Comparison of ENCODE assay signal across 18 cellular contexts in the genomic region with DNA sequence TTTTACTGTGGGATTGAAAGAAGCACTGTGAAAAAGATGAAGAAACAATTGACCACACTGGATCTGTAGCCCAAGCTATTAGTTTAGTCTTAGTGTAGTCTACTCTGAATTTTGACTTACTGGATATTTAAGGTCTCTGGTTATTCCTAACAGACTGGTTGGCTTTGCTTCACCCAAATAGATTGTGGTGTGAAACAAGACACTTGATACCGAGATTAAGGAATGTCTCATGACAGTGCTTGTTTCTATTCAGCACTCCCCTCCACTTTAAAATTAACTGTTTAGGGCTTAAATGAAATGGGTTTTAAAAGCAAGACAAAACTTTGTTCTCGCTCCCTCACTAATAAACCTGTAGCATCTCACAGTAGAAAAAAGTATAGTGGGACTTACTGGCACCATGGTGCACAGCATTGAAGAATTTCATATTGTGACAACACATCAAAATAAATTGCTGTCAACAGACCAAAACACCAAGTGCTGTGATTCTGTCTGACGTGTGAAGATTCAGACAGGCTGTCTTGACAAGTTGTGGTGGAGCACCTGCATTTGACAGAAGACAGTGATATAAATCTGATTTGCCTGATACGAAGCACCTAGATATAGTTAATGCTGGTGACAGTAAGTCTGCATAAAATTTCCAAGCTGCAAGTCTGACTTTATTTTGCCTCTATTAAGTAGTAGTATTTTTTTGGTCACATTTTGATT.
DNase-seq lines count a peak whose midpoint lies in the region; ATAC-seq, FAIRE-seq and TF ChIP-seq lines count a peak whose summit lies in the region.
"Had no signal": no experiment of that assay in that cellular context is flagged by ENCODE, and none has a peak within 500 bp of the region (broad histone marks: within the 10 kb centered on the region; RNA-seq: fewer than 3 reads in every experiment).

No MANE protein-coding gene starts in this region.

- intact Hi-C loops in CD8-positive, alpha-beta T cell (cut with DNase I, micrococcal nuclease): loop anchor here in 1 of 2 experiments (5.0 kb wide), 1 partner anchor 113 kb away; a partner anchor contains a TSS

- H3K79me2 ChIP-seq in keratinocyte (ENCODE audit: control insufficient read depth, insufficient read depth, low read length): peaks cover 19% of the 10 kb centered on the region

- CTCF ChIA-PET in CD8-positive, alpha-beta T cell (lab: Charles Lee): no interaction called here

- no peak overlapping the region for H3K9ac ChIP-seq in adipocyte (ENCODE audit: low read length)
- no peak overlapping the region for H3K9ac ChIP-seq in keratinocyte (ENCODE audit: control insufficient read depth, extremely low read depth, insufficient read depth, low read length)

- FAIRE-seq in keratinocyte (lab: Jason Lieb, UNC) (peak; percentile 39), frontal cortex (lab: Jason Lieb, UNC) (no peak)

- no peaks in the 10 kb centered on the region for H3K9me1 ChIP-seq in keratinocyte (ENCODE audit: control insufficient read depth, extremely low read depth, insufficient read depth, low read length)

- H3K36me3 Mint-ChIP-seq in CD8-positive, alpha-beta T cell: no peaks in the 10 kb centered on the region
- no peaks in the 10 kb centered on the region for H3K36me3 Mint-ChIP-seq in HFFc6 (ENCODE audit: low read depth)

- peaks cover 18% of the 10 kb centered on the region for H3K4me1 ChIP-seq in CD8-positive, alpha-beta T cell (ENCODE audit: insufficient read depth, low read length)
- peaks cover 20% of the 10 kb centered on the region for H3K4me1 ChIP-seq in adipocyte (ENCODE audit: control insufficient read depth, insufficient read depth, low read length)
- H3K4me1 ChIP-seq in keratinocyte (ENCODE audit: control insufficient read depth, extremely low read depth, insufficient read depth, low read length): peaks cover 19% of the 10 kb centered on the region
- H3K4me1 ChIP-seq: prostate gland had no signal

- peak overlapping the region; percentile 25 for H3K27ac Mint-ChIP-seq in CD8-positive, alpha-beta T cell
- peak overlapping the region; percentile 21; the same call in 1 of the 2 replicates for H3K27ac Mint-ChIP-seq in HFFc6
- H3K27ac Mint-ChIP-seq: activated CD4-positive, alpha-beta T cell treated with anti-CD3 and anti-CD28 coated beads, Interleukin-2, amount 10 ng/mL, durations not matched to agents 7 days and 5 days had no signal

- dilution Hi-C loops in keratinocyte (cut with MboI; ENCODE audit: extremely low pct_ligation_motif_present, low sequenced_read_pairs): no loop called here

- H3K9me3 ChIP-seq in CD8-positive, alpha-beta T cell (ENCODE audit: low read length): no peaks in the 10 kb centered on the region
- H3K9me3 ChIP-seq in adipocyte (ENCODE audit: control insufficient read depth, low read length) (no peaks in the 10 kb centered on the region), keratinocyte (ENCODE audit: control insufficient read depth, low read depth, low read length) (no peaks in the 10 kb centered on the region)
- H3K9me3 ChIP-seq: prostate gland had no signal

- no peak overlapping the region for H3K4me3 Mint-ChIP-seq in CD8-positive, alpha-beta T cell
- no peak overlapping the region for H3K4me3 Mint-ChIP-seq in HFFc6
- H3K4me3 Mint-ChIP-seq: activated CD4-positive, alpha-beta T cell treated with anti-CD3 and anti-CD28 coated beads, Interleukin-2, amount 10 ng/mL, durations not matched to agents 7 days and 5 days had no signal

- peaks cover 34% of the 10 kb centered on the region for H3K4me1 Mint-ChIP-seq in CD8-positive, alpha-beta T cell (ENCODE audit: low read depth)
- H3K4me1 Mint-ChIP-seq in HFFc6 (ENCODE audit: low read depth): peaks cover 29% of the 10 kb centered on the region

- no peaks in the 10 kb centered on the region for H4K20me1 ChIP-seq in keratinocyte (ENCODE audit: control insufficient read depth, extremely low read depth, insufficient read depth, low read length)

- peak overlapping the region; percentile 31 for H3K4me2 ChIP-seq in keratinocyte (ENCODE audit: control insufficient read depth, extremely low read depth, insufficient read depth, low read depth, low read length)

- no peak overlapping the region for H3K4me3 ChIP-seq in CD8-positive, alpha-beta T cell (ENCODE audit: low read depth, low read length)
- peak overlapping the region; percentile 1 for H3K4me3 ChIP-seq in adipocyte (ENCODE audit: low read length)
- no peak overlapping the region for H3K4me3 ChIP-seq in keratinocyte (ENCODE audit: control insufficient read depth in 2 of 3, extremely low read depth in 1 of 3, insufficient read depth in 2 of 3, low read depth in 1 of 3, low read length in 3 of 3)
- H3K4me3 ChIP-seq: prostate gland had no signal

- no peak overlapping the region for H2AFZ ChIP-seq in keratinocyte (ENCODE audit: control insufficient read depth, low read length)

- no peaks in the 10 kb centered on the region for H3K27me3 Mint-ChIP-seq in CD8-positive, alpha-beta T cell (ENCODE audit: low read depth)
- peaks cover 2% of the 10 kb centered on the region; the same call in 1 of the 2 replicates for H3K27me3 Mint-ChIP-seq in HFFc6 (ENCODE audit: insufficient read depth)
- H3K27me3 Mint-ChIP-seq: activated CD4-positive, alpha-beta T cell treated with anti-CD3 and anti-CD28 coated beads, Interleukin-2, amount 10 ng/mL, durations not matched to agents 7 days and 5 days had no signal

- H3K27me3 ChIP-seq in CD8-positive, alpha-beta T cell (ENCODE audit: insufficient read depth, low read length): no peaks in the 10 kb centered on the region
- H3K27me3 ChIP-seq in adipocyte (replicated peaks; ENCODE audit: control insufficient read depth, insufficient read depth, low read length) (no peaks in the 10 kb centered on the region), keratinocyte (ENCODE audit: control insufficient read depth, extremely low read depth, insufficient read depth, low read length) (no peaks in the 10 kb centered on the region)
- H3K27me3 ChIP-seq: dorsolateral prefrontal cortex had no signal

- no peaks in the 10 kb centered on the region for H3K36me3 ChIP-seq in CD8-positive, alpha-beta T cell (ENCODE audit: insufficient read depth, low read length)
- H3K36me3 ChIP-seq in adipocyte (ENCODE audit: control insufficient read depth, insufficient read depth, low read length, severe bottlenecking) (no peaks in the 10 kb centered on the region), keratinocyte (ENCODE audit: control insufficient read depth in 2 of 2, extremely low read depth in 1 of 2, insufficient read depth in 2 of 2, low read length in 2 of 2) (no peaks in the 10 kb centered on the region)
- H3K36me3 ChIP-seq: prostate gland had no signal

- no peak for TF ChIP-seq CTCF in CD8-positive, alpha-beta T cell (IDR thresholded peaks at IDR 0.05)
- TF ChIP-seq CTCF in HFFc6 (IDR thresholded peaks at IDR 0.05): no peak
- no peak for TF ChIP-seq CTCF in keratinocyte (optimal IDR thresholded peaks at IDR 0.05 in 1 of 3, IDR thresholded peaks at IDR 0.05 in 1 of 3, conservative IDR thresholded peaks at IDR 0.05 in 1 of 3; ENCODE audit: extremely low read depth in 1 of 3, insufficient read depth in 2 of 3, low read length in 3 of 3)

- no peaks in the 10 kb centered on the region for H3K9me3 Mint-ChIP-seq in CD8-positive, alpha-beta T cell
- H3K9me3 Mint-ChIP-seq in HFFc6: no peaks in the 10 kb centered on the region
- H3K9me3 Mint-ChIP-seq: activated CD4-positive, alpha-beta T cell treated with anti-CD3 and anti-CD28 coated beads, Interleukin-2, amount 10 ng/mL, durations not matched to agents 7 days and 5 days had no signal

- in situ Hi-C loops in KBM-7 (cut with MboI; ENCODE audit: low pct_unique_long_range_greater_than_20kb, low sequenced_read_pairs): no loop called here

- no peak for DNase-seq in CD8-positive, alpha-beta T cell
- DNase-seq in HFFc6: no peak
- no peak for DNase-seq in adipocyte (ENCODE audit: low read depth)
- no peak for DNase-seq in keratinocyte (ENCODE audit: low read depth, low spot score)
- no peak for DNase-seq in KBM-7
- no peak for DNase-seq in frontal cortex (ENCODE audit: low spot score in 2 of 2)
- no peak for DNase-seq in cerebellar nuclear complex (lab: John Stamatoyannopoulos, UW)
- DNase-seq: activated CD4-positive, alpha-beta T cell treated with anti-CD3 and anti-CD28 coated beads, Interleukin-2, amount 10 ng/mL, durations not matched to agents 7 days and 5 days; activated T-cell treated with anti-CD3 and anti-CD28 coated beads, Interleukin-2, amount 50 U/mL, for 48 hours; anterior cingulate cortex; DMS79; dorsolateral prefrontal cortex; Kasumi-1; NCI-H2081 treated with DMSO at 0.1 percent for 48 hours; PC-3; stimulated activated CD4-positive, alpha-beta T cell treated with anti-CD3 and anti-CD28 coated beads, Interleukin-2, amount 100 ng/mL, for 48 hours had no signal

- H3K27ac ChIP-seq in CD8-positive, alpha-beta T cell (ENCODE audit: low read depth, low read length): no peak overlapping the region
- no peak overlapping the region for H3K27ac ChIP-seq in keratinocyte (ENCODE audit: control insufficient read depth, insufficient read depth, low read length)
- H3K27ac ChIP-seq: dorsolateral prefrontal cortex, prostate gland had no signal

- POLR2A ChIA-PET in CD8-positive, alpha-beta T cell (lab: Charles Lee): interaction anchor here (0.6 to 1.2 kb wide), 3 partner anchors 8 to 10 kb away, joined by 3 to 4 read pairs (median 3); no protein-coding TSS in a partner anchor

- ATAC-seq in CD8-positive, alpha-beta T cell: no peak
- no peak for ATAC-seq in HG03039 (IDR thresholded peaks at IDR 0.05; ENCODE audit: unreplicated experiment)
- ATAC-seq: PC-3 had no signal
